Comparison of ENCODE assay signal across 1 cellular context in the genomic region with DNA sequence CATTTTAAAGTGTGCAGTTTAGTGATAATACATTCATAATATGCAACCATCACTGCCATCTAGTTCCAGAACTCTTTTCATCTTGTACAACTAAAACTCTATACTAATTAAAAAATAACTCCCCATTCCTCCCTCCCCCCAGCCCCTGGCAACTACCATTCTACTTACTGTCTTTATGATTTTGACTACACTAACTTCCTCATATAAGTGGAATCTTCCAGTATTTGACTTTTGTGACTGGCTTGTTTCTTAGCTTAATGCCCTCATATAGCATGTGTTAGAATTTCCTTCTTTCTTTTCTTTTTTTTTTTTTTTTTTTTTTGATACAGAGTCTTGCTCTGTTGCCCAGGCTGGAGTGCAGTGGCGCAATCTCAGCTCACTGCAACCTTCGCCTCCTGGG.
TF ChIP-seq lines count a peak whose summit lies in the region.

No MANE protein-coding gene starts in this region.

TF ChIP-seq in SK-N-SH, 30 proteins besides CTCF, POLR2A, EP300 and RAD21:
- TF ChIP-seq, protein P1, sequence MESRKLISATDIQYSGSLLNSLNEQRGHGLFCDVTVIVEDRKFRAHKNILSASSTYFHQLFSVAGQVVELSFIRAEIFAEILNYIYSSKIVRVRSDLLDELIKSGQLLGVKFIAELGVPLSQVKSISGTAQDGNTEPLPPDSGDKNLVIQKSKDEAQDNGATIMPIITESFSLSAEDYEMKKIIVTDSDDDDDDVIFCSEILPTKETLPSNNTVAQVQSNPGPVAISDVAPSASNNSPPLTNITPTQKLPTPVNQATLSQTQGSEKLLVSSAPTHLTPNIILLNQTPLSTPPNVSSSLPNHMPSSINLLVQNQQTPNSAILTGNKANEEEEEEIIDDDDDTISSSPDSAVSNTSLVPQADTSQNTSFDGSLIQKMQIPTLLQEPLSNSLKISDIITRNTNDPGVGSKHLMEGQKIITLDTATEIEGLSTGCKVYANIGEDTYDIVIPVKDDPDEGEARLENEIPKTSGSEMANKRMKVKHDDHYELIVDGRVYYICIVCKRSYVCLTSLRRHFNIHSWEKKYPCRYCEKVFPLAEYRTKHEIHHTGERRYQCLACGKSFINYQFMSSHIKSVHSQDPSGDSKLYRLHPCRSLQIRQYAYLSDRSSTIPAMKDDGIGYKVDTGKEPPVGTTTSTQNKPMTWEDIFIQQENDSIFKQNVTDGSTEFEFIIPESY (IDR thresholded peaks at IDR 0.05; ENCODE audit: borderline replicate concordance, low read depth): no peak
- TF ChIP-seq, protein P2, sequence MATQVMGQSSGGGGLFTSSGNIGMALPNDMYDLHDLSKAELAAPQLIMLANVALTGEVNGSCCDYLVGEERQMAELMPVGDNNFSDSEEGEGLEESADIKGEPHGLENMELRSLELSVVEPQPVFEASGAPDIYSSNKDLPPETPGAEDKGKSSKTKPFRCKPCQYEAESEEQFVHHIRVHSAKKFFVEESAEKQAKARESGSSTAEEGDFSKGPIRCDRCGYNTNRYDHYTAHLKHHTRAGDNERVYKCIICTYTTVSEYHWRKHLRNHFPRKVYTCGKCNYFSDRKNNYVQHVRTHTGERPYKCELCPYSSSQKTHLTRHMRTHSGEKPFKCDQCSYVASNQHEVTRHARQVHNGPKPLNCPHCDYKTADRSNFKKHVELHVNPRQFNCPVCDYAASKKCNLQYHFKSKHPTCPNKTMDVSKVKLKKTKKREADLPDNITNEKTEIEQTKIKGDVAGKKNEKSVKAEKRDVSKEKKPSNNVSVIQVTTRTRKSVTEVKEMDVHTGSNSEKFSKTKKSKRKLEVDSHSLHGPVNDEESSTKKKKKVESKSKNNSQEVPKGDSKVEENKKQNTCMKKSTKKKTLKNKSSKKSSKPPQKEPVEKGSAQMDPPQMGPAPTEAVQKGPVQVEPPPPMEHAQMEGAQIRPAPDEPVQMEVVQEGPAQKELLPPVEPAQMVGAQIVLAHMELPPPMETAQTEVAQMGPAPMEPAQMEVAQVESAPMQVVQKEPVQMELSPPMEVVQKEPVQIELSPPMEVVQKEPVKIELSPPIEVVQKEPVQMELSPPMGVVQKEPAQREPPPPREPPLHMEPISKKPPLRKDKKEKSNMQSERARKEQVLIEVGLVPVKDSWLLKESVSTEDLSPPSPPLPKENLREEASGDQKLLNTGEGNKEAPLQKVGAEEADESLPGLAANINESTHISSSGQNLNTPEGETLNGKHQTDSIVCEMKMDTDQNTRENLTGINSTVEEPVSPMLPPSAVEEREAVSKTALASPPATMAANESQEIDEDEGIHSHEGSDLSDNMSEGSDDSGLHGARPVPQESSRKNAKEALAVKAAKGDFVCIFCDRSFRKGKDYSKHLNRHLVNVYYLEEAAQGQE (IDR thresholded peaks at IDR 0.05; ENCODE audit: low read depth, low read length): no peak
- TF ChIP-seq, protein P3, sequence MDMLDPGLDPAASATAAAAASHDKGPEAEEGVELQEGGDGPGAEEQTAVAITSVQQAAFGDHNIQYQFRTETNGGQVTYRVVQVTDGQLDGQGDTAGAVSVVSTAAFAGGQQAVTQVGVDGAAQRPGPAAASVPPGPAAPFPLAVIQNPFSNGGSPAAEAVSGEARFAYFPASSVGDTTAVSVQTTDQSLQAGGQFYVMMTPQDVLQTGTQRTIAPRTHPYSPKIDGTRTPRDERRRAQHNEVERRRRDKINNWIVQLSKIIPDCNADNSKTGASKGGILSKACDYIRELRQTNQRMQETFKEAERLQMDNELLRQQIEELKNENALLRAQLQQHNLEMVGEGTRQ (IDR thresholded peaks at IDR 0.05; ENCODE audit: borderline replicate concordance, low read depth, low read length): no peak
- TF ChIP-seq, protein P4, sequence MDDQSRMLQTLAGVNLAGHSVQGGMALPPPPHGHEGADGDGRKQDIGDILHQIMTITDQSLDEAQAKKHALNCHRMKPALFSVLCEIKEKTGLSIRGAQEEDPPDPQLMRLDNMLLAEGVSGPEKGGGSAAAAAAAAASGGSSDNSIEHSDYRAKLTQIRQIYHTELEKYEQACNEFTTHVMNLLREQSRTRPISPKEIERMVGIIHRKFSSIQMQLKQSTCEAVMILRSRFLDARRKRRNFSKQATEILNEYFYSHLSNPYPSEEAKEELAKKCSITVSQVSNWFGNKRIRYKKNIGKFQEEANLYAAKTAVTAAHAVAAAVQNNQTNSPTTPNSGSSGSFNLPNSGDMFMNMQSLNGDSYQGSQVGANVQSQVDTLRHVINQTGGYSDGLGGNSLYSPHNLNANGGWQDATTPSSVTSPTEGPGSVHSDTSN (IDR thresholded peaks at IDR 0.05): no peak
- TF ChIP-seq FOXM1 (IDR thresholded peaks at IDR 0.05; ENCODE audit: low read depth): no peak
- no peak for TF ChIP-seq GABPA (IDR thresholded peaks at IDR 0.05; ENCODE audit: low read depth)
- TF ChIP-seq, protein P5, sequence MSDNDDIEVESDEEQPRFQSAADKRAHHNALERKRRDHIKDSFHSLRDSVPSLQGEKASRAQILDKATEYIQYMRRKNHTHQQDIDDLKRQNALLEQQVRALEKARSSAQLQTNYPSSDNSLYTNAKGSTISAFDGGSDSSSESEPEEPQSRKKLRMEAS (IDR thresholded peaks at IDR 0.05; ENCODE audit: low read depth): no peak
- TF ChIP-seq RFX5 (IDR thresholded peaks at IDR 0.05; ENCODE audit: low read length): no peak
- TF ChIP-seq SMC3 (IDR thresholded peaks at IDR 0.05; ENCODE audit: low read depth, low read length): no peak
- no peak for TF ChIP-seq RXRA (IDR thresholded peaks at IDR 0.05; ENCODE audit: borderline replicate concordance, low read depth)
